13 cellular contexts compared by ENCODE assay signal in the genomic region with DNA sequence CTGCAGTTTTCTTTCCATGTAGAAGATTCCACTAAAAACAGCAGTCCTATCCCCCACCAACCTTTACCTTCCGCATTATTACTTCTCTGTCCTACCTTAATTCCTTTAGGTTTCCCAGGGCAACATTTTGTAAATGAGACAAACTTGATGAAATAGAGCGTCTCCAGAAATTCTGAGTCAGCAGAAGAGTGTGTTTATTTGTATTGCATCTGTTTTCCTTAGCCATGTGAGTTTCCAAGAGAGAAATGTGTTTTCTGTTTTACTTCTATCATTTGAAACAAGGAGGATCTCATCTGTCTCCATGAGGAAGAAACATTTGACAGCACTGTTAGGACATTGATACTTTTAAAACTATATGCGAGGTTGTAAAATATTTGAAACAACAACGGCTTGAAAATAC.
"Had no signal": no experiment of that assay in that cellular context is flagged by ENCODE, and none has a peak within 500 bp of the region (broad histone marks: within the 10 kb centered on the region; RNA-seq: fewer than 3 reads in every experiment).

No MANE protein-coding gene starts in this region.

- H3K9me3 ChIP-seq: adrenal gland, SJSA1 had no signal

- H3K27ac ChIP-seq: adrenal gland, SJSA1 had no signal

- H3K4me1 ChIP-seq: adrenal gland, SJSA1 had no signal

- H3K4me3 ChIP-seq: adrenal gland, SJSA1 had no signal

- H3K36me3 ChIP-seq: adrenal gland, SJSA1 had no signal

- H3K27me3 ChIP-seq: adrenal gland, SJSA1 had no signal

- DNase-seq: activated CD4-positive, alpha-beta T cell treated with anti-CD3 and anti-CD28 coated beads, Interleukin-2, amount 50 U/mL, for 1 hour; activated CD8-positive, alpha-beta memory T cell treated with anti-CD3 and anti-CD28 coated beads for 24 hours; activated CD8-positive, alpha-beta memory T cell treated with anti-CD3 and anti-CD28 coated beads, Interleukin-2, amount 50 U/mL, for 48 hours; activated effector memory CD4-positive, alpha-beta T cell treated with anti-CD3 and anti-CD28 coated beads, Interleukin-2, amount 50 U/mL, for 16 hours; activated T-cell treated with anti-CD3 and anti-CD28 coated beads, Interleukin-2, amount 50 U/mL, for 72 hours; adrenal gland; effector memory CD8-positive, alpha-beta T cell; left cardiac atrium; natural killer cell; stimulated activated CD4-positive, alpha-beta T cell treated with anti-CD3 and anti-CD28 coated beads, Interleukin-2, amount 100 ng/mL, for 24 hours; stimulated activated naive CD8-positive, alpha-beta T cell treated with anti-CD3 and anti-CD28 coated beads, Interleukin-15, Interleukin-2, amounts not matched to agents 100 U/mL and 50 U/mL, for 24 hours had no signal

- ATAC-seq: activated CD4-positive, CD25-positive, alpha-beta regulatory T cell treated with anti-CD3 and anti-CD28 coated beads, Interleukin-2, amount 50 U/mL, for 24 hours; activated T-cell treated with anti-CD3 and anti-CD28 coated beads, Interleukin-2, amount 50 U/mL, for 72 hours; effector memory CD8-positive, alpha-beta T cell; natural killer cell; stimulated activated naive CD8-positive, alpha-beta T cell treated with anti-CD3 and anti-CD28 coated beads, Interleukin-15, Interleukin-2, amounts not matched to agents 100 U/mL and 50 U/mL, for 24 hours had no signal
